Comparison of ENCODE assay signal across 1 cellular context in the genomic region with DNA sequence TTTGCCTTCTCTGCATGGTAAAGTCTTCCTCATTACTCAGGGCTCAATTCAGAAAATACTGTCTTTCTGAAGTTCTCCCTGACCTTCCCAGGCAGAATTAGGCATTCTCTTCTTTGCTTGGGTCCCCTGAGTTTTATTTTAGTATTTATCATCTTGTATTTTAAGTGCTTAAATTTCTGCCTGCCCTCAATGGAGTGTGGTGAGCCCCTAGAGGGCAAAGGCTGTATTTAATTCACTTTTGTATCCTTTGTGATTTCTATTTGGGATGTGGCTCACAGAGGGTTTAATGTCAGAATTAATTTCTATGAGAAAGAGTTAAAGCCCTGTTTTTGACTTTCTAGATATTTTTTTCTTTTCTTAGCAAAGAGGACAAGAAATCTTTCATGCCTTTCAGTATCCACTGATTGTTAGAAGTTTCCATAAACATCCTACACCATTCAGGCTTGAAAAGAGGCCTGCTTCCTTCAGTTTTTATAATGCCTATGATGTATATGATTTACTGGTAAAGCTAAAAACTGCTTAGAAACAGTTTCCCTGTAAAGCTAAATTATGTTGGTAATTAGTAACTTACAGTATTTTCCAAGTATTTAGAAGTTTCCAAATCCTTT.
TF ChIP-seq lines count a peak whose summit lies in the region.

No MANE protein-coding gene starts in this region.

TF ChIP-seq in HCT116, 20 proteins besides CTCF, POLR2A, EP300 and RAD21 (continued from another document):
- TF ChIP-seq, protein P1, sequence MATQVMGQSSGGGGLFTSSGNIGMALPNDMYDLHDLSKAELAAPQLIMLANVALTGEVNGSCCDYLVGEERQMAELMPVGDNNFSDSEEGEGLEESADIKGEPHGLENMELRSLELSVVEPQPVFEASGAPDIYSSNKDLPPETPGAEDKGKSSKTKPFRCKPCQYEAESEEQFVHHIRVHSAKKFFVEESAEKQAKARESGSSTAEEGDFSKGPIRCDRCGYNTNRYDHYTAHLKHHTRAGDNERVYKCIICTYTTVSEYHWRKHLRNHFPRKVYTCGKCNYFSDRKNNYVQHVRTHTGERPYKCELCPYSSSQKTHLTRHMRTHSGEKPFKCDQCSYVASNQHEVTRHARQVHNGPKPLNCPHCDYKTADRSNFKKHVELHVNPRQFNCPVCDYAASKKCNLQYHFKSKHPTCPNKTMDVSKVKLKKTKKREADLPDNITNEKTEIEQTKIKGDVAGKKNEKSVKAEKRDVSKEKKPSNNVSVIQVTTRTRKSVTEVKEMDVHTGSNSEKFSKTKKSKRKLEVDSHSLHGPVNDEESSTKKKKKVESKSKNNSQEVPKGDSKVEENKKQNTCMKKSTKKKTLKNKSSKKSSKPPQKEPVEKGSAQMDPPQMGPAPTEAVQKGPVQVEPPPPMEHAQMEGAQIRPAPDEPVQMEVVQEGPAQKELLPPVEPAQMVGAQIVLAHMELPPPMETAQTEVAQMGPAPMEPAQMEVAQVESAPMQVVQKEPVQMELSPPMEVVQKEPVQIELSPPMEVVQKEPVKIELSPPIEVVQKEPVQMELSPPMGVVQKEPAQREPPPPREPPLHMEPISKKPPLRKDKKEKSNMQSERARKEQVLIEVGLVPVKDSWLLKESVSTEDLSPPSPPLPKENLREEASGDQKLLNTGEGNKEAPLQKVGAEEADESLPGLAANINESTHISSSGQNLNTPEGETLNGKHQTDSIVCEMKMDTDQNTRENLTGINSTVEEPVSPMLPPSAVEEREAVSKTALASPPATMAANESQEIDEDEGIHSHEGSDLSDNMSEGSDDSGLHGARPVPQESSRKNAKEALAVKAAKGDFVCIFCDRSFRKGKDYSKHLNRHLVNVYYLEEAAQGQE (IDR thresholded peaks at IDR 0.05; ENCODE audit: low read depth): no peak
- TF ChIP-seq EGR1 (IDR thresholded peaks at IDR 0.05; ENCODE audit: low read depth) (no peak), SIN3A (IDR thresholded peaks at IDR 0.05; ENCODE audit: low read depth) (no peak), FOSL1 (IDR thresholded peaks at IDR 0.05; ENCODE audit: low read depth) (no peak)
- TF ChIP-seq, protein P2, sequence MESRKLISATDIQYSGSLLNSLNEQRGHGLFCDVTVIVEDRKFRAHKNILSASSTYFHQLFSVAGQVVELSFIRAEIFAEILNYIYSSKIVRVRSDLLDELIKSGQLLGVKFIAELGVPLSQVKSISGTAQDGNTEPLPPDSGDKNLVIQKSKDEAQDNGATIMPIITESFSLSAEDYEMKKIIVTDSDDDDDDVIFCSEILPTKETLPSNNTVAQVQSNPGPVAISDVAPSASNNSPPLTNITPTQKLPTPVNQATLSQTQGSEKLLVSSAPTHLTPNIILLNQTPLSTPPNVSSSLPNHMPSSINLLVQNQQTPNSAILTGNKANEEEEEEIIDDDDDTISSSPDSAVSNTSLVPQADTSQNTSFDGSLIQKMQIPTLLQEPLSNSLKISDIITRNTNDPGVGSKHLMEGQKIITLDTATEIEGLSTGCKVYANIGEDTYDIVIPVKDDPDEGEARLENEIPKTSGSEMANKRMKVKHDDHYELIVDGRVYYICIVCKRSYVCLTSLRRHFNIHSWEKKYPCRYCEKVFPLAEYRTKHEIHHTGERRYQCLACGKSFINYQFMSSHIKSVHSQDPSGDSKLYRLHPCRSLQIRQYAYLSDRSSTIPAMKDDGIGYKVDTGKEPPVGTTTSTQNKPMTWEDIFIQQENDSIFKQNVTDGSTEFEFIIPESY (IDR thresholded peaks at IDR 0.05; ENCODE audit: extremely low read depth, insufficient replicate concordance, low read length): no peak
TF ChIP-seq in HCT116: peak in this region for 0.
